ENCODE assay signal across 8 cellular contexts in the genomic region with DNA sequence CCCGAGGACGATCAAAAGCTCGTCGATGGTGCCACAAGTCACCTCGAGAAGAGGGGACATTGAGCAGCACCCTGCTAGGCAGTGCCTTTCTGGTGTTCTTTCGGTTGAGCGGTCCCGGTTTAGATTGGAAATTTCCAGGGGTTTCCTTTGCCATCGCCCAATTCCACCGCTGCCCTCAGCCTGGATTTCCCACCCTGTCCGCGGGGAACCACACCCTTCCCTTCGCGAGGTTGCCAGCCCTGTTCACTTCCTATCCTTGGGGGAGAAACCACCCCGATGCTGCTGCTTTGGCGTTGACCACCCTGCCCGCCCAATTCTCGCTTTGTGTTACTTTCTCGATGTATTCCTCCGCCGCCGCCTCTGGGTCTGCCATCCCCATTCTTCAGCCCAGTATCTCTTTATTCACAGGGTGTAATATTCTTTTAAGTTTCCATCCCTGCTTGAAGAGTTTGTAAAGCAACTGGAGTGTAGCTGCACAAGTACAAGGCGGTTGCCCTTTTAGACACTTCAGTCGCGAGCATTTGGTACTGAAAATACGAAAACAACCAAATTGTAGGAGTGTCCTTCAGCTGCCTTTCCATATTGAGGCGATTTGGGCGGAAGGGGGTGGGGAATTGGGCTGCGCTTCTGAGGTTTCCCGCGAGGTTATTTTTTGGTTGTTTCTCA. TPM values are rescaled to one million over a fixed set of nuclear protein-coding genes. Genes with fewer than 3 reads are reported as not detected.
A peak's percentile ranks its signal among the peaks of the same experiment; 100 is the strongest.
DNase-seq lines count a peak whose midpoint lies in the region; ATAC-seq and TF ChIP-seq lines count a peak whose summit lies in the region.

No MANE protein-coding gene starts in this region.

- H3K36me3 Mint-ChIP-seq in activated CD8-positive, alpha-beta T cell treated with anti-CD3 and anti-CD28 coated beads, Interleukin-2, amount 10 ng/mL, durations not matched to agents 7 days and 5 days (ENCODE audit: low read depth), result peaks cover 51% of the 10 kb centered on the region
- no peaks in the 10 kb centered on the region for H3K36me3 Mint-ChIP-seq in mesothelial cell of epicardium

- POLR2A ChIA-PET in activated CD8-positive, alpha-beta T cell treated with anti-CD3 and anti-CD28 coated beads, Interleukin-2, amount 10 ng/mL, durations not matched to agents 7 days and 5 days (lab: Charles Lee), result interaction anchor here (0.8 to 5.8 kb wide), 17 partner anchors 10 to 279 kb away, joined by 3 to 86 read pairs (median 9); partner anchors contain the start of genes CXCR3, NONO and TAF1

- CTCF ChIA-PET in activated CD8-positive, alpha-beta T cell treated with anti-CD3 and anti-CD28 coated beads, Interleukin-2, amount 10 ng/mL, durations not matched to agents 7 days and 5 days (lab: Charles Lee), result interaction anchor here (0.5 to 3.2 kb wide), 7 partner anchors 21 to 250 kb away, joined by 3 to 12 read pairs (median 4); partner anchors contain the start of genes CXCR3 and NONO

- H3K4me1 ChIP-seq in endocrine pancreas (ENCODE audit: control insufficient read depth, insufficient read depth, low read length), result peaks cover 4% of the 10 kb centered on the region

- H3K9ac ChIP-seq in endocrine pancreas (ENCODE audit: control insufficient read depth, insufficient read depth, low read length), result peak overlapping the region; percentile 75

- peak overlapping the region; percentile 98 for H3K27ac Mint-ChIP-seq in activated CD8-positive, alpha-beta T cell treated with anti-CD3 and anti-CD28 coated beads, Interleukin-2, amount 10 ng/mL, durations not matched to agents 7 days and 5 days
- H3K27ac Mint-ChIP-seq in mesothelial cell of epicardium, result peak overlapping the region; percentile 90
- H3K27ac Mint-ChIP-seq in stimulated activated naive CD8-positive, alpha-beta T cell treated with anti-CD3 and anti-CD28 coated beads, Interleukin-15, amount 100 ng/mL, for 72 hours, result peak overlapping the region; percentile 99 to 100

- H3K9me3 Mint-ChIP-seq in activated CD8-positive, alpha-beta T cell treated with anti-CD3 and anti-CD28 coated beads, Interleukin-2, amount 10 ng/mL, durations not matched to agents 7 days and 5 days (ENCODE audit: insufficient read depth), result no peaks in the 10 kb centered on the region
- peaks cover 19% of the 10 kb centered on the region for H3K9me3 Mint-ChIP-seq in mesothelial cell of epicardium
- H3K9me3 Mint-ChIP-seq in stimulated activated naive CD8-positive, alpha-beta T cell treated with anti-CD3 and anti-CD28 coated beads, Interleukin-15, amount 100 ng/mL, for 72 hours, result no peaks in the 10 kb centered on the region

- ATAC-seq in activated CD8-positive, alpha-beta T cell treated with anti-CD3 and anti-CD28 coated beads, Interleukin-2, amount 10 ng/mL, durations not matched to agents 7 days and 5 days, result peak; percentile 29
- ATAC-seq in stimulated activated naive CD8-positive, alpha-beta T cell treated with anti-CD3 and anti-CD28 coated beads, Interleukin-15, amount 100 ng/mL, for 72 hours, result peak; percentile 57
- no peak for ATAC-seq in GM19463 (IDR thresholded peaks at IDR 0.05; ENCODE audit: unreplicated experiment)

- peak overlapping the region; percentile 93 for H3K4me3 ChIP-seq in endocrine pancreas (ENCODE audit: control insufficient read depth, insufficient read depth, low read length)

- TF ChIP-seq CTCF in mesothelial cell of epicardium (IDR thresholded peaks at IDR 0.05; ENCODE audit: unreplicated experiment), result no peak

- no peaks in the 10 kb centered on the region for H3K9me3 ChIP-seq in endocrine pancreas (ENCODE audit: control insufficient read depth, low read length)

- H3K27me3 ChIP-seq in endocrine pancreas (ENCODE audit: control insufficient read depth, insufficient read depth, low read length), result no peaks in the 10 kb centered on the region

- no peaks in the 10 kb centered on the region for H3K27me3 Mint-ChIP-seq in activated CD8-positive, alpha-beta T cell treated with anti-CD3 and anti-CD28 coated beads, Interleukin-2, amount 10 ng/mL, durations not matched to agents 7 days and 5 days (ENCODE audit: low read depth)
- no peaks in the 10 kb centered on the region for H3K27me3 Mint-ChIP-seq in mesothelial cell of epicardium (ENCODE audit: low read depth)
- H3K27me3 Mint-ChIP-seq in stimulated activated naive CD8-positive, alpha-beta T cell treated with anti-CD3 and anti-CD28 coated beads, Interleukin-15, amount 100 ng/mL, for 72 hours, result no peaks in the 10 kb centered on the region

- peaks cover 32% of the 10 kb centered on the region for H3K4me1 Mint-ChIP-seq in activated CD8-positive, alpha-beta T cell treated with anti-CD3 and anti-CD28 coated beads, Interleukin-2, amount 10 ng/mL, durations not matched to agents 7 days and 5 days (ENCODE audit: low read depth)
- peaks cover 16% of the 10 kb centered on the region for H3K4me1 Mint-ChIP-seq in mesothelial cell of epicardium
- peaks cover 24% of the 10 kb centered on the region for H3K4me1 Mint-ChIP-seq in stimulated activated naive CD8-positive, alpha-beta T cell treated with anti-CD3 and anti-CD28 coated beads, Interleukin-15, amount 100 ng/mL, for 72 hours

- H3K4me3 Mint-ChIP-seq in activated CD8-positive, alpha-beta T cell treated with anti-CD3 and anti-CD28 coated beads, Interleukin-2, amount 10 ng/mL, durations not matched to agents 7 days and 5 days, result peak overlapping the region; percentile 95
- H3K4me3 Mint-ChIP-seq in mesothelial cell of epicardium, result peak overlapping the region; percentile 84
- peak overlapping the region; percentile 94 to 95 for H3K4me3 Mint-ChIP-seq in stimulated activated naive CD8-positive, alpha-beta T cell treated with anti-CD3 and anti-CD28 coated beads, Interleukin-15, amount 100 ng/mL, for 72 hours

- DNase-seq in DMS53 (lab: John Stamatoyannopoulos, UW) (peak; percentile 65), DMS53 treated with DMSO at 0.1 percent for 48 hours (lab: John Stamatoyannopoulos, UW; ENCODE audit: unreplicated experiment) (no peak), NCI-H345 treated with DMSO at 0.1 percent for 48 hours (lab: John Stamatoyannopoulos, UW; ENCODE audit: unreplicated experiment) (peak; percentile 12), mesothelial cell of epicardium (ENCODE audit: low spot score in 2 of 2, unreplicated experiment in 2 of 2) (peak in 1 of 2 experiments; percentile 47)
- DNase-seq in activated CD8-positive, alpha-beta T cell treated with anti-CD3 and anti-CD28 coated beads, Interleukin-2, amount 10 ng/mL, durations not matched to agents 7 days and 5 days, result peak; percentile 80
- DNase-seq in stimulated activated naive CD8-positive, alpha-beta T cell treated with anti-CD3 and anti-CD28 coated beads, Interleukin-15, amount 100 ng/mL, for 72 hours, result peak; percentile 70 to 76

- no peaks in the 10 kb centered on the region for H3K36me3 ChIP-seq in endocrine pancreas (ENCODE audit: control insufficient read depth, insufficient read depth, low read length)

RNA-seq across cellular contexts. Expression of gene OGT, which starts 1.1 kb away (rescaled TPM):
- 100 to 1,000 TPM; 252 to 264 TPM for total RNA-seq in activated CD8-positive, alpha-beta T cell treated with anti-CD3 and anti-CD28 coated beads, Interleukin-2, amount 10 ng/mL, durations not matched to agents 7 days and 5 days
- total RNA-seq in mesothelial cell of epicardium, result 201 to 206 TPM (median 202 TPM) in 3 replicates

RNA-seq across cellular contexts. Expression of gene GCNA, which starts 44.3 kb away (rescaled TPM):
- total RNA-seq in activated CD8-positive, alpha-beta T cell treated with anti-CD3 and anti-CD28 coated beads, Interleukin-2, amount 10 ng/mL, durations not matched to agents 7 days and 5 days, result 1 to 10 TPM; 6.5 to 6.6 TPM
- 0.84 to 1.1 TPM (median 0.94 TPM) in 3 replicates for total RNA-seq in mesothelial cell of epicardium
